Comparison of ENCODE assay signal across 10 cellular contexts in the genomic region with DNA sequence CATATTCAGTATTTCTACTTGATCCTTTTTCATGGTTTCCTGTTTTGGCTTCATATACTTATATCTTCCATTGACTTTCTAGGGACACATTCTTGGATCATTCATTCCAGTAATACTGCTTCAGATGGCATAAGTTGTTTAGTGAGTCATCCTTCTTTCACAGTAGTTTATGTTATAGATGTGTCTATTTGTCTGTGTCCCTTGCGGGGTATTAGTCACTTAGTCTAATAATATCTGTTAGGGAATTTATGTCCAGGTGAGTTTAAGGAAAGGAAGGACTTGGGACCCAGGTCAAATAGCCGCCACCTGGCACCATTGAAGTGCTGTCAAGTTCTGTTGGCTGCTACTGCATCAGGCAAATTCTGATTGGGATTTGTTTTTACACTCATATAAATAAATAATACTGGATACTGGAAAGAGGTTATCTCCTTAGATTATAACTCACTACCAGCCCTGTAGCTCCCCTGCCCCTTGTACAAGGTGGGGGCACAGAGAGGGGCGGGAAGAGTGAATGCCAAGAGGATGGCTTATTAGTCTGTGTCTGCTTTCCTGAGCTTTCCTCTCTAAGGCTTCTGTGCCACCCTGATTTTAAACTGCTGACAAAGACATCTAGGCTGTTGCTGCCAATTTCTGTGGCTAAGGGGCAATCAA.
A peak's percentile ranks its signal among the peaks of the same experiment; 100 is the strongest.
DNase-seq lines count a peak whose midpoint lies in the region; ATAC-seq, FAIRE-seq and TF ChIP-seq lines count a peak whose summit lies in the region.
"Had no signal": no experiment of that assay in that cellular context is flagged by ENCODE, and none has a peak within 500 bp of the region (broad histone marks: within the 10 kb centered on the region; RNA-seq: fewer than 3 reads in every experiment).

No MANE protein-coding gene starts in this region.

- H3K4me1 ChIP-seq in HEK293 (ENCODE audit: control insufficient read depth, insufficient read depth, low read length) (peaks cover 6% of the 10 kb centered on the region), right cardiac atrium (ENCODE audit: control insufficient read depth, insufficient read depth, low read length) (peaks cover 2% of the 10 kb centered on the region)

- H3K4me3 ChIP-seq in HEK293 (ENCODE audit: low read depth, low read length) (no peak overlapping the region), right cardiac atrium (ENCODE audit: low read length) (no peak overlapping the region)

- peaks cover 0 to 2% (median 0%) of the 10 kb centered on the region in 7 donors for H3K9me3 Mint-ChIP-seq in CD14-positive monocyte

- peak overlapping the region in 6 of 7 donors; percentile 30 to 84 (median 56) for H3K27ac Mint-ChIP-seq in CD14-positive monocyte

- 96% methylated on average over 3 of the region's 3 CpGs for WGBS in right cardiac atrium

- intact Hi-C loops in CD14-positive monocyte (cut with micrococcal nuclease) (no loop called here), left colon (cut with DNase I, micrococcal nuclease) (no loop called here), right cardiac atrium (cut with DNase I) (no loop called here)

- no peaks in the 10 kb centered on the region for H3K27me3 ChIP-seq in right cardiac atrium (ENCODE audit: control insufficient read depth, insufficient read depth)

- no peak for TF ChIP-seq CTCF in CD14-positive monocyte (IDR thresholded peaks at IDR 0.05)
- TF ChIP-seq CTCF in HEK293 (tag by site-specific recombination; IDR thresholded peaks at IDR 0.05), result no peak

- H3K27ac ChIP-seq in HEK293 (ENCODE audit: extremely low read depth, low read depth, low read length) (no peak overlapping the region), right cardiac atrium (ENCODE audit: low read length) (no peak overlapping the region)

- H3K27me3 Mint-ChIP-seq in CD14-positive monocyte (ENCODE audit: low read depth in 3 of 3), result no peaks in the 10 kb centered on the region

- FAIRE-seq in frontal cortex (lab: Jason Lieb, UNC), result no peak

- ATAC-seq in left colon (peak; percentile 67), right cardiac atrium (no peak), GM18517 (IDR thresholded peaks at IDR 0.05; ENCODE audit: unreplicated experiment) (no peak), HG03025 (IDR thresholded peaks at IDR 0.05; ENCODE audit: low FRiP score, unreplicated experiment) (no peak)

- peaks cover 23 to 26% of the 10 kb centered on the region in 2 donors for H3K36me3 Mint-ChIP-seq in CD14-positive monocyte

- DNase-seq in CD14-positive monocyte (ENCODE audit: low spot score) (no peak), amniotic epithelial cell (ENCODE audit: low read depth) (peak; percentile 39), left colon (no peak), frontal cortex (ENCODE audit: low spot score in 2 of 2) (no peak), right cardiac atrium (no peak)
- DNase-seq: activated CD4-positive, CD25-positive, alpha-beta regulatory T cell; GDM1 had no signal

- peaks cover 31% of the 10 kb centered on the region for H3K4me1 Mint-ChIP-seq in CD14-positive monocyte

- POLR2A ChIA-PET in HEK293 (lab: Yijun Ruan, JAX), result no interaction called here

- no peak overlapping the region for H3K4me3 Mint-ChIP-seq in CD14-positive monocyte

- H3K9me3 ChIP-seq in HEK293 (ENCODE audit: control insufficient read depth, insufficient read depth, low read depth, low read length), result no peaks in the 10 kb centered on the region
- no peaks in the 10 kb centered on the region for H3K9me3 ChIP-seq in right cardiac atrium (ENCODE audit: control insufficient read depth, low read length)

- CTCF ChIA-PET in HEK293 (lab: Yijun Ruan, JAX), result interaction anchor here (0.8 kb wide), 1 partner anchor 190 kb away, joined by 4 read pairs; no protein-coding TSS in a partner anchor

- no peaks in the 10 kb centered on the region for H3K36me3 ChIP-seq in HEK293 (ENCODE audit: control insufficient read depth in 2 of 2, insufficient read depth in 1 of 2, low read length in 2 of 2)

TF ChIP-seq in HEK293, 187 proteins besides CTCF, POLR2A, EP300 and RAD21:
- TF ChIP-seq ZEB2 (tag by site-specific recombination; IDR thresholded peaks at IDR 0.05) (0 out of 2 replicates have a peak, but pooled peaks have one; percentile 22), KLF7 (tag by site-specific recombination; IDR thresholded peaks at IDR 0.05; ENCODE audit: borderline replicate concordance) (no peak), ZNF777 (tag by site-specific recombination; IDR thresholded peaks at IDR 0.05; ENCODE audit: borderline replicate concordance) (no peak), ZNF366 (tag by site-specific recombination; conservative IDR thresholded peaks at IDR 0.05) (0 out of 2 replicates have a peak, but pooled peaks have one; percentile 12), ZNF558 (tag by site-specific recombination; IDR thresholded peaks at IDR 0.05) (peak; percentile 72)
- TF ChIP-seq, protein P1, sequence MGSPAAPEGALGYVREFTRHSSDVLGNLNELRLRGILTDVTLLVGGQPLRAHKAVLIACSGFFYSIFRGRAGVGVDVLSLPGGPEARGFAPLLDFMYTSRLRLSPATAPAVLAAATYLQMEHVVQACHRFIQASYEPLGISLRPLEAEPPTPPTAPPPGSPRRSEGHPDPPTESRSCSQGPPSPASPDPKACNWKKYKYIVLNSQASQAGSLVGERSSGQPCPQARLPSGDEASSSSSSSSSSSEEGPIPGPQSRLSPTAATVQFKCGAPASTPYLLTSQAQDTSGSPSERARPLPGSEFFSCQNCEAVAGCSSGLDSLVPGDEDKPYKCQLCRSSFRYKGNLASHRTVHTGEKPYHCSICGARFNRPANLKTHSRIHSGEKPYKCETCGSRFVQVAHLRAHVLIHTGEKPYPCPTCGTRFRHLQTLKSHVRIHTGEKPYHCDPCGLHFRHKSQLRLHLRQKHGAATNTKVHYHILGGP (tag by site-specific recombination; IDR thresholded peaks at IDR 0.05), result peak; percentile 91
- TF ChIP-seq, protein P2, sequence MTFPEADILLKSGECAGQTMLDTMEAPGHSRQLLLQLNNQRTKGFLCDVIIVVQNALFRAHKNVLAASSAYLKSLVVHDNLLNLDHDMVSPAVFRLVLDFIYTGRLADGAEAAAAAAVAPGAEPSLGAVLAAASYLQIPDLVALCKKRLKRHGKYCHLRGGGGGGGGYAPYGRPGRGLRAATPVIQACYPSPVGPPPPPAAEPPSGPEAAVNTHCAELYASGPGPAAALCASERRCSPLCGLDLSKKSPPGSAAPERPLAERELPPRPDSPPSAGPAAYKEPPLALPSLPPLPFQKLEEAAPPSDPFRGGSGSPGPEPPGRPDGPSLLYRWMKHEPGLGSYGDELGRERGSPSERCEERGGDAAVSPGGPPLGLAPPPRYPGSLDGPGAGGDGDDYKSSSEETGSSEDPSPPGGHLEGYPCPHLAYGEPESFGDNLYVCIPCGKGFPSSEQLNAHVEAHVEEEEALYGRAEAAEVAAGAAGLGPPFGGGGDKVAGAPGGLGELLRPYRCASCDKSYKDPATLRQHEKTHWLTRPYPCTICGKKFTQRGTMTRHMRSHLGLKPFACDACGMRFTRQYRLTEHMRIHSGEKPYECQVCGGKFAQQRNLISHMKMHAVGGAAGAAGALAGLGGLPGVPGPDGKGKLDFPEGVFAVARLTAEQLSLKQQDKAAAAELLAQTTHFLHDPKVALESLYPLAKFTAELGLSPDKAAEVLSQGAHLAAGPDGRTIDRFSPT (tag by site-specific recombination; IDR thresholded peaks at IDR 0.05), result 0 out of 2 replicates have a peak, but pooled peaks have one; percentile 15
